ENCODE assay signal across 24 cellular contexts in genomic region chr4:71634364-71634763, GRCh38.
"Had no signal": no experiment of that assay in that cellular context is flagged by ENCODE, and none has a peak within 500 bp of the region (broad histone marks: within the 10 kb centered on the region; RNA-seq: fewer than 3 reads in every experiment).

No MANE protein-coding gene starts in this region.

- H3K4me2 ChIP-seq: KMS-11 had no signal

- H3K4me1 ChIP-seq: body of pancreas, Peyer's patch, SJCRH30 had no signal

- H3K9me3 Mint-ChIP-seq: activated CD4-positive, alpha-beta T cell treated with anti-CD3 and anti-CD28 coated beads, Interleukin-2, amount 10 ng/mL, durations not matched to agents 24 days and 14 days; activated T-helper 1 cell treated with anti-CD3 and anti-CD28 coated beads, Interleukin-12 subunit alpha, Interleukin-12 subunit beta, Interleukin-2, Interleukin-4 antibody, amounts not matched to agents 30 ng/mL and 10 ng/mL and 1 ng/mL, durations not matched to agents 14 hours and 24 hours and 36 hours had no signal

- H3K27ac ChIP-seq: body of pancreas, KMS-11, Peyer's patch, RWPE1, SJCRH30 had no signal

- H3K36me3 Mint-ChIP-seq: activated CD8-positive, alpha-beta memory T cell treated with anti-CD3 and anti-CD28 coated beads, Interleukin-2, amount 10 ng/mL, durations not matched to agents 7 days and 5 days; activated naive CD4-positive, alpha-beta T cell treated with anti-CD3 and anti-CD28 coated beads, Interleukin-2, amount 50 U/mL, for 24 hours had no signal

- H3K27me3 Mint-ChIP-seq: activated B cell treated with CpG ODN at 0.5 μM for 24 hours; activated CD4-positive, alpha-beta T cell treated with anti-CD3 and anti-CD28 coated beads, Interleukin-2, amount 10 ng/mL, durations not matched to agents 24 days and 14 days had no signal

- H3K27ac Mint-ChIP-seq: activated B cell treated with CpG ODN at 0.5 μM for 24 hours; activated CD4-positive, alpha-beta T cell treated with anti-CD3 and anti-CD28 coated beads, Interleukin-2, amount 10 ng/mL, durations not matched to agents 24 days and 14 days; activated CD8-positive, alpha-beta memory T cell treated with anti-CD3 and anti-CD28 coated beads, Interleukin-2, amount 10 ng/mL, durations not matched to agents 7 days and 5 days; activated naive CD4-positive, alpha-beta T cell treated with anti-CD3 and anti-CD28 coated beads, Interleukin-2, amount 50 U/mL, for 24 hours; activated T-cell treated with anti-CD3 and anti-CD28 coated beads, Interleukin-2, amount 50 U/mL, for 24 hours; activated T-helper 1 cell treated with anti-CD3 and anti-CD28 coated beads, Interleukin-12 subunit alpha, Interleukin-12 subunit beta, Interleukin-2, Interleukin-4 antibody, amounts not matched to agents 30 ng/mL and 10 ng/mL and 1 ng/mL, durations not matched to agents 14 hours and 24 hours and 36 hours; T-helper 17 cell had no signal

- H3K4me1 Mint-ChIP-seq: activated B cell treated with CpG ODN at 0.5 μM for 24 hours; activated CD4-positive, alpha-beta T cell treated with anti-CD3 and anti-CD28 coated beads, Interleukin-2, amount 10 ng/mL, durations not matched to agents 24 days and 14 days; activated CD8-positive, alpha-beta memory T cell treated with anti-CD3 and anti-CD28 coated beads, Interleukin-2, amount 10 ng/mL, durations not matched to agents 7 days and 5 days; activated naive CD4-positive, alpha-beta T cell treated with anti-CD3 and anti-CD28 coated beads, Interleukin-2, amount 50 U/mL, for 24 hours; central memory CD8-positive, alpha-beta T cell; T-helper 17 cell had no signal

- DNase-seq: activated B cell treated with CpG ODN at 0.5 μM for 24 hours; activated CD4-positive, alpha-beta T cell treated with anti-CD3 and anti-CD28 coated beads for 1 hour; activated CD4-positive, alpha-beta T cell treated with anti-CD3 and anti-CD28 coated beads, Interleukin-2, amount 10 ng/mL, durations not matched to agents 24 days and 14 days; activated CD4-positive, alpha-beta T cell treated with anti-CD3 and anti-CD28 coated beads, Interleukin-2, amount 50 U/mL, for 48 hours; activated CD8-positive, alpha-beta memory T cell treated with anti-CD3 and anti-CD28 coated beads, Interleukin-2, amount 10 ng/mL, durations not matched to agents 7 days and 5 days; activated effector memory CD4-positive, alpha-beta T cell treated with Interleukin-2 at 50 U/mL for 16 hours; activated naive CD4-positive, alpha-beta T cell; activated T-cell treated with anti-CD3 and anti-CD28 coated beads, Interleukin-2, amount 50 U/mL, for 24 hours; aorta; body of pancreas; NCI-H1092; NCI-H1694; NCI-H2029 treated with DMSO at 0.1 percent for 48 hours; NCI-H510A treated with DMSO at 0.1 percent for 48 hours; Peyer's patch; Right ventricle myocardium superior; SJCRH30; T-helper 17 cell; T-helper 9 cell had no signal

- H3K4me3 ChIP-seq: body of pancreas, Peyer's patch, SJCRH30 had no signal

- H3K4me3 Mint-ChIP-seq: activated B cell treated with CpG ODN at 0.5 μM for 24 hours; activated CD4-positive, alpha-beta T cell treated with anti-CD3 and anti-CD28 coated beads, Interleukin-2, amount 10 ng/mL, durations not matched to agents 24 days and 14 days; activated CD8-positive, alpha-beta memory T cell treated with anti-CD3 and anti-CD28 coated beads, Interleukin-2, amount 10 ng/mL, durations not matched to agents 7 days and 5 days; activated naive CD4-positive, alpha-beta T cell treated with anti-CD3 and anti-CD28 coated beads, Interleukin-2, amount 50 U/mL, for 24 hours; activated T-cell treated with anti-CD3 and anti-CD28 coated beads, Interleukin-2, amount 50 U/mL, for 24 hours; activated T-helper 1 cell treated with anti-CD3 and anti-CD28 coated beads, Interleukin-12 subunit alpha, Interleukin-12 subunit beta, Interleukin-2, Interleukin-4 antibody, amounts not matched to agents 30 ng/mL and 10 ng/mL and 1 ng/mL, durations not matched to agents 14 hours and 24 hours and 36 hours; central memory CD8-positive, alpha-beta T cell; T-helper 17 cell had no signal

- H3K27me3 ChIP-seq: body of pancreas, Peyer's patch, SJCRH30 had no signal

- H3K36me3 ChIP-seq: Peyer's patch, SJCRH30 had no signal

- H3K9ac ChIP-seq: KMS-11 had no signal

- ATAC-seq: activated CD8-positive, alpha-beta memory T cell treated with anti-CD3 and anti-CD28 coated beads, Interleukin-2, amount 10 ng/mL, durations not matched to agents 7 days and 5 days; body of pancreas; T-helper 17 cell had no signal

- H3K9me3 ChIP-seq: body of pancreas, Peyer's patch, SJCRH30 had no signal
